In the genomic region with DNA sequence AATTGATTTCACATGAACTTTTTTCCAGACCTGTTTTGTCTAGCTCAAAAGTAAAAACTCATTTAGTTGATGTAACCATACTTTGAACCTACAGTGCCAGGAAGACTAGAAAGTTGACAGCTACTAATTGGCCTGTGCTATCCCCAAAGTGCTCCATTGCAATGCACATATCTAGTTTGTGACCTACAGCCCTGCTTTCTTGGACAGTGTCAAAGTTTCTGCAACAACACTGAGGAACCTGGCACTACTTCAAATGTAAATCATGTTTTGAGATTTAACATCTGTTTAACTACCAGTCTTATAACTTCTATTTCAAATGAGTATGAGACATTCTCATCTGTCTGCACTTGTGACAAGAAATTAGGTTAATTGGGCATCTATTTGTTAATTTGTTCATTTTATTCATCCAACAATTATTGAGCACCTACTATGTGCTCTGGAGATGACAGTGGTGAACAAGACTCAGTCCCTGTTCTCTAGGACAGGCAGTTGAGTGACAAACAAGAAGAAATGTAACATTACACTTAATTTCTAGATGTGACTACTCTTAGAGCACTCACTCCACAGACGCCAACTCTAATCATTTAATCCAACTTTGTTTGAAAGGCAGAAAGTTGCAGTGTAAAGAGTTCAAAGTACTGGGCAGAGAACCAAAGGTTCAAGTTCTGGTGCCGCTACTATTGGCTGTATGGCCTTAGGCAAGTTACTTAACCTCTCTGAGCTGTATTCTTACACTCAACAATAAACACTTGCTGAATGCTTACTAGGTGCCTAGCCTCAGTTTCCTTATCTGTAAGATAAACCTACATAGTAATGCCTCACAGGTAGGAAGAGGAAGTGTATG, we compare ENCODE assay signal across 22 cellular contexts.
"Had no signal": no experiment of that assay in that cellular context is flagged by ENCODE, and none has a peak within 500 bp of the region (broad histone marks: within the 10 kb centered on the region; RNA-seq: fewer than 3 reads in every experiment).

No MANE protein-coding gene starts in this region.

- H3K9me3 ChIP-seq: lower lobe of right lung, neutrophil had no signal

- H3K27me3 ChIP-seq: brain microvascular endothelial cell, neutrophil had no signal

- H3K4me3 Mint-ChIP-seq: activated CD4-positive, alpha-beta T cell treated with anti-CD3 and anti-CD28 coated beads, Interleukin-2, amount 10 ng/mL, durations not matched to agents 7 days and 5 days; activated CD8-positive, alpha-beta T cell treated with anti-CD3 and anti-CD28 coated beads, Interleukin-2, amount 10 ng/mL, durations not matched to agents 7 days and 5 days; activated naive CD4-positive, alpha-beta T cell treated with anti-CD3 and anti-CD28 coated beads, Interleukin-2, amount 10 ng/mL, durations not matched to agents 7 days and 5 days; central memory CD8-positive, alpha-beta T cell; natural killer cell had no signal

- H3K27ac Mint-ChIP-seq: activated CD4-positive, alpha-beta T cell treated with anti-CD3 and anti-CD28 coated beads, Interleukin-2, amount 10 ng/mL, durations not matched to agents 7 days and 5 days; activated CD8-positive, alpha-beta T cell treated with anti-CD3 and anti-CD28 coated beads, Interleukin-2, amount 10 ng/mL, durations not matched to agents 7 days and 5 days; activated naive CD4-positive, alpha-beta T cell treated with anti-CD3 and anti-CD28 coated beads, Interleukin-2, amount 10 ng/mL, durations not matched to agents 7 days and 5 days had no signal

- H3K27me3 Mint-ChIP-seq: activated CD4-positive, alpha-beta T cell treated with anti-CD3 and anti-CD28 coated beads, Interleukin-2, amount 10 ng/mL, durations not matched to agents 7 days and 5 days; activated naive CD4-positive, alpha-beta T cell treated with anti-CD3 and anti-CD28 coated beads, Interleukin-2, amount 10 ng/mL, durations not matched to agents 7 days and 5 days; central memory CD8-positive, alpha-beta T cell had no signal

- ATAC-seq: activated CD8-positive, alpha-beta T cell treated with anti-CD3 and anti-CD28 coated beads, Interleukin-2, amount 10 ng/mL, durations not matched to agents 7 days and 5 days; lower lobe of right lung; natural killer cell had no signal

- H3K9me3 Mint-ChIP-seq: activated CD4-positive, alpha-beta T cell treated with anti-CD3 and anti-CD28 coated beads, Interleukin-2, amount 10 ng/mL, durations not matched to agents 7 days and 5 days; activated naive CD4-positive, alpha-beta T cell treated with anti-CD3 and anti-CD28 coated beads, Interleukin-2, amount 10 ng/mL, durations not matched to agents 7 days and 5 days; central memory CD8-positive, alpha-beta T cell; natural killer cell had no signal

- H3K27ac ChIP-seq: brain microvascular endothelial cell, coronary artery, lower lobe of right lung, neutrophil, parathyroid adenoma had no signal

- H3K4me3 ChIP-seq: coronary artery, lower lobe of right lung had no signal

- DNase-seq: activated CD4-positive, alpha-beta T cell treated with anti-CD3 and anti-CD28 coated beads, Interleukin-2, amount 10 ng/mL, durations not matched to agents 7 days and 5 days; activated CD4-positive, CD25-positive, alpha-beta regulatory T cell; activated CD8-positive, alpha-beta memory T cell treated with anti-CD3 and anti-CD28 coated beads, Interleukin-2, amount 50 U/mL, for 48 hours; activated CD8-positive, alpha-beta T cell treated with anti-CD3 and anti-CD28 coated beads, Interleukin-2, amount 10 ng/mL, durations not matched to agents 7 days and 5 days; activated effector memory CD4-positive, alpha-beta T cell treated with Interleukin-2 at 50 U/mL for 16 hours; activated naive CD4-positive, alpha-beta T cell treated with anti-CD3 and anti-CD28 coated beads, Interleukin-2, amount 10 ng/mL, durations not matched to agents 7 days and 5 days; activated T-cell treated with anti-CD3 and anti-CD28 coated beads, Interleukin-2, amount 50 U/mL, for 48 hours; aorta; brain microvascular endothelial cell; erythroblast; lower lobe of right lung; natural killer cell; stimulated activated CD4-positive, alpha-beta T cell treated with anti-CD3 and anti-CD28 coated beads, Interleukin-12 subunit alpha, Interleukin-12 subunit beta, amount 100 ng/mL, for 4 hours; stimulated activated CD4-positive, alpha-beta T cell treated with anti-CD3 and anti-CD28 coated beads, Interleukin-1b, Interleukin-23, amount 100 ng/mL, for 48 hours; stimulated activated CD8-positive, alpha-beta memory T cell treated with anti-CD3 and anti-CD28 coated beads, Interleukin-4, amount 100 ng/mL, for 48 hours; stimulated activated naive CD4-positive, alpha-beta T cell; T-helper 1 cell; T-helper 9 cell had no signal

- H3K4me1 ChIP-seq: lower lobe of right lung, parathyroid adenoma had no signal
